ENCODE assay signal across 10 cellular contexts in the genomic region with DNA sequence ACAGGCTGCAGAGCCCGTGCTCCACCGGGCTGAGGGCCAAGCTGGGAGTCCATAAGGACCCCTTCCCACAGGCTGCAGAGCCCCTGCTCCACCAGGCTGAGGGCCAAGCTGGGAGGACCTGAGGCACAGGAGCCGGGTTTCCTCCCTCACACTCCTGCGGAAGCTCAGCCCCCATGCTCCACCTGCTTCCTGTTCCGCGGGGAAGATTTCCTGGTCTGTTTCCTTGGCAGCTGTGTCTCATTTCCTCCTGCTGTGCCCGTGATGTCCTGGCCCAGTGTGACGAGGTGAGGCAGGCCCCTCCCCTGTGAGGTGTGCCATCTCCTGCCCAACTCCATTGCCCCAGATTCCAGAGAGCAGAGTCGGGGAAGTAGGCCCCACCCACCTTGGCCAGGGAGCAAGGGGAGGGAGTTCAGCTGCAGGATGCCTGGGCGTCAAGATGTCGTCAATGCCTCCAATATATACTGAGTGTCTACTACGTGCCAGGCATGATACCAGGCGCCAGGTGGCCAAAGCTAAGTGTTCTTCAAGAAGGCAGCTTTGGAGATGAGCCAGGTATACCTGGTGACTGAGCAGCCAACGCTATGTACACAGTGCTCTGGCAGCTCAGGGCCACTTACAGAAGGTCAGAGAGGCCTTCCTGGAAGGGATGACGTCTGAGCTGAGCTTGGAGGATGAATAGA. TPM values are rescaled to one million over a fixed set of nuclear protein-coding genes. Genes with fewer than 3 reads are reported as not detected.
DNase-seq lines count a peak whose midpoint lies in the region; ATAC-seq and TF ChIP-seq lines count a peak whose summit lies in the region.
"Had no signal": no experiment of that assay in that cellular context is flagged by ENCODE, and none has a peak within 500 bp of the region (broad histone marks: within the 10 kb centered on the region; RNA-seq: fewer than 3 reads in every experiment).

No MANE protein-coding gene starts in this region.

- TF ChIP-seq CTCF in endothelial cell (IDR thresholded peaks at IDR 0.05; ENCODE audit: unreplicated experiment): no peak
- no peak for TF ChIP-seq CTCF in psoas muscle (IDR thresholded peaks at IDR 0.05)

- peak overlapping the region; percentile 94 for H3K27ac Mint-ChIP-seq in endothelial cell (ENCODE audit: unreplicated experiment)
- H3K27ac Mint-ChIP-seq in activated T-cell treated with anti-CD3 and anti-CD28 coated beads, Interleukin-2, amount 50 U/mL, for 72 hours: no peak overlapping the region
- H3K27ac Mint-ChIP-seq: T-helper 17 cell had no signal

- no peaks in the 10 kb centered on the region for H3K36me3 ChIP-seq in psoas muscle (ENCODE audit: insufficient read depth in 1 of 2, low read depth in 1 of 2)

- 52 to 60% (median 55%) methylated on average over 15 of the region's 15 CpGs for WGBS in psoas muscle, 3 donors

- intact Hi-C loops in psoas muscle (cut with DNase I): no loop called here

- H3K9me3 Mint-ChIP-seq in endothelial cell (ENCODE audit: unreplicated experiment): no peaks in the 10 kb centered on the region
- no peaks in the 10 kb centered on the region for H3K9me3 Mint-ChIP-seq in activated T-cell treated with anti-CD3 and anti-CD28 coated beads, Interleukin-2, amount 50 U/mL, for 72 hours

- H3K4me3 ChIP-seq in psoas muscle: no peak overlapping the region

- peaks cover 10% of the 10 kb centered on the region for H3K36me3 Mint-ChIP-seq in endothelial cell (ENCODE audit: low read depth, unreplicated experiment)
- H3K36me3 Mint-ChIP-seq in activated T-cell treated with anti-CD3 and anti-CD28 coated beads, Interleukin-2, amount 50 U/mL, for 72 hours (ENCODE audit: insufficient read depth in 2 of 2): no peaks in the 10 kb centered on the region

- peak overlapping the region; percentile 7 for H3K4me3 Mint-ChIP-seq in endothelial cell (ENCODE audit: unreplicated experiment)
- no peak overlapping the region for H3K4me3 Mint-ChIP-seq in activated T-cell treated with anti-CD3 and anti-CD28 coated beads, Interleukin-2, amount 50 U/mL, for 72 hours
- H3K4me3 Mint-ChIP-seq: T-helper 17 cell had no signal

- no peaks in the 10 kb centered on the region for H3K4me1 ChIP-seq in psoas muscle

- no peaks in the 10 kb centered on the region for H3K9me3 ChIP-seq in psoas muscle

- peaks cover 11% of the 10 kb centered on the region for H3K27me3 Mint-ChIP-seq in endothelial cell (ENCODE audit: unreplicated experiment)
- no peaks in the 10 kb centered on the region for H3K27me3 Mint-ChIP-seq in activated T-cell treated with anti-CD3 and anti-CD28 coated beads, Interleukin-2, amount 50 U/mL, for 72 hours (ENCODE audit: low read depth)

- peak overlapping the region; percentile 41 for H3K27ac ChIP-seq in psoas muscle

- H3K27me3 ChIP-seq in psoas muscle (ENCODE audit: insufficient read depth in 3 of 3, low read length in 2 of 3): no peaks in the 10 kb centered on the region

- DNase-seq in HT-29 (ENCODE audit: low spot score) (peak; percentile 80), NCI-H2196 treated with DMSO at 0.1 percent for 48 hours (lab: John Stamatoyannopoulos, UW; ENCODE audit: unreplicated experiment) (peak; percentile 99), endothelial cell (ENCODE audit: low spot score) (peak; percentile 69), psoas muscle (peak; percentile 51 to 59)
- no peak for DNase-seq in activated T-cell treated with anti-CD3 and anti-CD28 coated beads, Interleukin-2, amount 50 U/mL, for 72 hours
- DNase-seq: activated gamma-delta T cell; effector CD4-positive, alpha-beta T cell; T-helper 17 cell had no signal

- ATAC-seq in psoas muscle (peak; percentile 29 to 42 (median 34)), HG02885 (IDR thresholded peaks at IDR 0.05; ENCODE audit: poor library complexity, unreplicated experiment) (no peak), SK-N-SH treated with all-trans-retinoic acid at 6 μM for 48 hours (no peak)
- ATAC-seq in activated T-cell treated with anti-CD3 and anti-CD28 coated beads, Interleukin-2, amount 50 U/mL, for 72 hours (replicated peaks in 1 of 2): no peak
- ATAC-seq: T-helper 17 cell had no signal

- peaks cover 66% of the 10 kb centered on the region for H3K4me1 Mint-ChIP-seq in endothelial cell (ENCODE audit: unreplicated experiment)
- H3K4me1 Mint-ChIP-seq in activated T-cell treated with anti-CD3 and anti-CD28 coated beads, Interleukin-2, amount 50 U/mL, for 72 hours (ENCODE audit: low read depth): no peaks in the 10 kb centered on the region
- H3K4me1 Mint-ChIP-seq: T-helper 17 cell had no signal

TF ChIP-seq in SK-N-SH treated with all-trans-retinoic acid at 6 μM for 48 hours, 23 proteins besides CTCF, POLR2A, EP300 and RAD21:
- no peak for TF ChIP-seq TCF4 (CRISPR knock-in tag; IDR thresholded peaks at IDR 0.05; ENCODE audit: borderline replicate concordance)
- no peak for TF ChIP-seq ZNF70 (CRISPR knock-in tag; IDR thresholded peaks at IDR 0.05)
- no peak for TF ChIP-seq ZNF8 (CRISPR knock-in tag; IDR thresholded peaks at IDR 0.05)
- no peak for TF ChIP-seq POU6F1 (CRISPR knock-in tag; IDR thresholded peaks at IDR 0.05; ENCODE audit: borderline replicate concordance, low read depth)

RNA-seq across cellular contexts. Expression of gene NAV1, which starts 58.8 kb away (rescaled TPM):
- 0.51 and 0.99 TPM in 2 replicates for total RNA-seq in HT-29 (2014; rRNA removed; shearing (Covaris generic))
- total RNA-seq in endothelial cell (ENCODE audit: unreplicated experiment): 101 TPM
- 10 to 100 TPM in 3 of 4 donors, 1 to 10 TPM in 1; 8.4 to 13.3 (median 11.3) TPM for total RNA-seq in psoas muscle
- 1 to 10 TPM; 1.8 to 3.1 (median 1.8) TPM for polyA plus RNA-seq in psoas muscle
- 1 to 10 TPM; 6.2 to 6.3 TPM for total RNA-seq in activated T-cell treated with anti-CD3 and anti-CD28 coated beads, Interleukin-2, amount 50 U/mL, for 72 hours

Comparison
In these comparisons a context has a peak if more than half of its experiments do, and no peak if none do; other contexts are left out.
1. DNase-seq: peak in HT-29 (single experiment), NCI-H2196 treated with DMSO at 0.1 percent for 48 hours (single experiment), endothelial cell (single experiment) and psoas muscle (2 of 2); none in activated T-cell treated with anti-CD3 and anti-CD28 coated beads, Interleukin-2, amount 50 U/mL, for 72 hours (0 of 2).
2. ATAC-seq: peak in psoas muscle (4 of 4); none in HG02885 (single experiment), activated T-cell treated with anti-CD3 and anti-CD28 coated beads, Interleukin-2, amount 50 U/mL, for 72 hours (0 of 2) and SK-N-SH treated with all-trans-retinoic acid at 6 μM for 48 hours (single experiment).